Comparison of ENCODE assay signal across 18 cellular contexts in the genomic region with DNA sequence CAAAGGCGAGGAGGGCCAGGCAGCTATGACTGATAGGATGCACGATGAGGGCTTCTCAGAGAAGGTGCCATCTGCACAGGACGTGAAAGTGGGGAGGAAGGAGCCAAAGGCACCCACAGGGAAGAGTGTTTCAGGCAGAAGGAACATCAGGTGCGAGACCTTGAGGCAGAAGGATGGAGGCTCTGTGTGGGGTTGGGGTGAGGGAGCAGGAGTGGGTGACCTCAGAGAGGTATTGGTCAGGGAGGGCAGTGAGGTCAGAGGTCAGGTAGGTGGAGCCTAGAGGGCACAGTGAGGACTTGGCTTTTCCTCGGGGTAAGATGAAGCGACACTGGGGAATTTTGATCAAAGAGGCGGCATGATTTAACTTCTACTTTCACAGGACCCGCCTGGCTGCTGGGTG.
DNase-seq lines count a peak whose midpoint lies in the region; ATAC-seq and TF ChIP-seq lines count a peak whose summit lies in the region.
"Had no signal": no experiment of that assay in that cellular context is flagged by ENCODE, and none has a peak within 500 bp of the region (broad histone marks: within the 10 kb centered on the region; RNA-seq: fewer than 3 reads in every experiment).

No MANE protein-coding gene starts in this region.

- H2AFZ ChIP-seq in hepatocyte = no peak overlapping the region

- intact Hi-C loops in cardiac septum (cut with DNase I) (no loop called here), right cardiac atrium (cut with DNase I) (no loop called here), thyroid gland (cut with DNase I) (no loop called here)

- H3K4me2 ChIP-seq in hepatocyte = no peak overlapping the region
- H3K4me2 ChIP-seq: BLaER1 had no signal

- H3K4me1 ChIP-seq in right cardiac atrium (ENCODE audit: control insufficient read depth, insufficient read depth, low read length) (no peaks in the 10 kb centered on the region), hepatocyte (ENCODE audit: insufficient read depth) (peaks cover 7% of the 10 kb centered on the region), thyroid gland (peaks cover 60 to 63% of the 10 kb centered on the region in 2 donors)
- H3K4me1 ChIP-seq: HAP-1 had no signal

- H3K4me3 ChIP-seq in right cardiac atrium (ENCODE audit: low read length) = no peak overlapping the region
- H3K4me3 ChIP-seq in hepatocyte = no peak overlapping the region
- H3K4me3 ChIP-seq in thyroid gland (replicated peaks in 1 of 3) = no peak overlapping the region
- H3K4me3 ChIP-seq: BLaER1, HAP-1 had no signal

- DNase-seq in cardiac septum (ENCODE audit: low spot score) (peak; percentile 12), right cardiac atrium (no peak), hepatocyte (ENCODE audit: low spot score) (no peak), thyroid gland (no peak), left lobe of liver (ENCODE audit: low spot score) (no peak)
- DNase-seq: Calu3; CD4-positive, CD25-positive, alpha-beta regulatory T cell; CD8-positive, alpha-beta T cell; DMS53; DMS79 treated with DMSO at 0.1 percent for 48 hours; GF-D8; GOT3; HFFc6 had no signal

- no peaks in the 10 kb centered on the region for H3K79me2 ChIP-seq in hepatocyte

- H3K9me2 ChIP-seq in hepatocyte (replicated peaks; ENCODE audit: insufficient read depth) = no peaks in the 10 kb centered on the region

- H3K27me3 ChIP-seq in right cardiac atrium (ENCODE audit: control insufficient read depth, insufficient read depth) (no peaks in the 10 kb centered on the region), hepatocyte (no peaks in the 10 kb centered on the region), thyroid gland (no peaks in the 10 kb centered on the region)
- H3K27me3 ChIP-seq: BLaER1 had no signal

- H3K36me3 ChIP-seq in hepatocyte (replicated peaks; ENCODE audit: insufficient read depth, low read depth) (no peaks in the 10 kb centered on the region), thyroid gland (no peaks in the 10 kb centered on the region)
- H3K36me3 ChIP-seq: BLaER1, HAP-1 had no signal

- no peaks in the 10 kb centered on the region for H4K20me1 ChIP-seq in hepatocyte (ENCODE audit: insufficient read depth, poor library complexity, severe bottlenecking)
- H4K20me1 ChIP-seq: BLaER1 had no signal

- WGBS in right cardiac atrium = 79% methylated on average over 8 of the region's 8 CpGs
- WGBS in hepatocyte (ENCODE audit: low lambda C conversion rate, missing lambda C conversion rate) = 89% methylated on average over 8 of the region's 8 CpGs
- WGBS in thyroid gland, 2 donors = 90 to 92% methylated on average over 8 of the region's 8 CpGs

- TF ChIP-seq POLR2A in thyroid gland (IDR thresholded peaks at IDR 0.05) = no peak

- H3K9me3 ChIP-seq in right cardiac atrium (ENCODE audit: control insufficient read depth, low read length) (no peaks in the 10 kb centered on the region), hepatocyte (ENCODE audit: low read depth) (no peaks in the 10 kb centered on the region), thyroid gland (no peaks in the 10 kb centered on the region)
- H3K9me3 ChIP-seq: BLaER1, HAP-1 had no signal

- ATAC-seq in right cardiac atrium (no peak), left lobe of liver (no peak), HG02885 (IDR thresholded peaks at IDR 0.05; ENCODE audit: poor library complexity, unreplicated experiment) (no peak)
- ATAC-seq: CD8-positive, alpha-beta T cell had no signal

- no peak overlapping the region for H3K27ac ChIP-seq in right cardiac atrium (ENCODE audit: low read length)
- H3K27ac ChIP-seq in hepatocyte = peak overlapping the region; percentile 92
- H3K27ac ChIP-seq in thyroid gland = peak overlapping the region; percentile 73 to 79 (median 77)
- H3K27ac ChIP-seq: 22Rv1, BLaER1, C4-2B had no signal

- TF ChIP-seq CTCF in hepatocyte (IDR thresholded peaks at IDR 0.05; ENCODE audit: poor library complexity) (no peak), thyroid gland (IDR thresholded peaks at IDR 0.05) (no peak)
